ENCODE assay signal across 27 cellular contexts in genomic region chr3:170816341-170816740, GRCh38.
"Had no signal": no experiment of that assay in that cellular context is flagged by ENCODE, and none has a peak within 500 bp of the region (broad histone marks: within the 10 kb centered on the region; RNA-seq: fewer than 3 reads in every experiment).

No MANE protein-coding gene starts in this region.

- H3K4me1 ChIP-seq: gastrocnemius medialis had no signal

- H3K27me3 ChIP-seq: body of pancreas, esophagus muscularis mucosa, foreskin keratinocyte, gastrocnemius medialis, heart left ventricle had no signal

- H3K36me3 ChIP-seq: esophagus muscularis mucosa, gastrocnemius medialis, heart left ventricle had no signal

- H3K27ac Mint-ChIP-seq: activated CD4-positive, alpha-beta memory T cell treated with anti-CD3 and anti-CD28 coated beads, Interleukin-2, amount 10 ng/mL, durations not matched to agents 7 days and 5 days; activated CD4-positive, alpha-beta T cell treated with anti-CD3 and anti-CD28 coated beads, Interleukin-2, amount 10 ng/mL, durations not matched to agents 7 days and 5 days; activated naive CD8-positive, alpha-beta T cell; activated T-helper 17 cell treated with anti-CD3 and anti-CD28 coated beads, Interleukin-2, amount 50 U/mL, for 72 hours; WTC11 had no signal

- H3K9me3 ChIP-seq: body of pancreas, esophagus muscularis mucosa, gastrocnemius medialis, heart left ventricle had no signal

- H3K4me3 Mint-ChIP-seq: activated CD4-positive, alpha-beta memory T cell treated with anti-CD3 and anti-CD28 coated beads, Interleukin-2, amount 10 ng/mL, durations not matched to agents 7 days and 5 days; activated CD4-positive, alpha-beta T cell treated with anti-CD3 and anti-CD28 coated beads, Interleukin-2, amount 10 ng/mL, durations not matched to agents 7 days and 5 days; activated naive CD8-positive, alpha-beta T cell; activated T-cell treated with anti-CD3 and anti-CD28 coated beads, Interleukin-2, amount 50 U/mL, for 4 hours; activated T-helper 17 cell treated with anti-CD3 and anti-CD28 coated beads, Interleukin-2, amount 50 U/mL, for 72 hours; WTC11 had no signal

- DNase-seq: activated CD4-positive, alpha-beta memory T cell treated with anti-CD3 and anti-CD28 coated beads, Interleukin-2, amount 10 ng/mL, durations not matched to agents 7 days and 5 days; activated CD4-positive, alpha-beta T cell treated with anti-CD3 and anti-CD28 coated beads for 1 hour; activated CD4-positive, alpha-beta T cell treated with anti-CD3 and anti-CD28 coated beads for 4 hours; activated CD4-positive, alpha-beta T cell treated with anti-CD3 and anti-CD28 coated beads, Interleukin-2, amount 10 ng/mL, durations not matched to agents 7 days and 5 days; activated CD4-positive, alpha-beta T cell treated with anti-CD3 and anti-CD28 coated beads, Interleukin-2, amount 50 U/mL, for 4 hours; activated CD8-positive, alpha-beta memory T cell treated with anti-CD3 and anti-CD28 coated beads for 24 hours; activated effector memory CD4-positive, alpha-beta T cell treated with Interleukin-2 at 50 U/mL for 16 hours; activated gamma-delta T cell treated with Interleukin-2 at 50 U/mL for 16 hours; activated naive CD4-positive, alpha-beta T cell treated with anti-CD3 and anti-CD28 coated beads, Interleukin-2, amount 50 U/mL, for 16 hours; activated naive CD4-positive, alpha-beta T cell treated with Interleukin-2 at 50 U/mL for 16 hours; activated T-cell treated with anti-CD3 and anti-CD28 coated beads, Interleukin-2, amount 50 U/mL, for 4 hours; amniotic stem cell; anterior cingulate cortex; body of pancreas; caudate nucleus; cortex of kidney; dermis blood vessel endothelial cell; effector CD8-positive, alpha-beta T cell; foreskin keratinocyte; gastrocnemius medialis; glutamatergic neuron; heart left ventricle; T-helper 2 cell had no signal

- H3K4me3 ChIP-seq: body of pancreas, esophagus muscularis mucosa, gastrocnemius medialis, heart left ventricle had no signal

- H3K36me3 Mint-ChIP-seq: activated naive CD8-positive, alpha-beta T cell had no signal

- ATAC-seq: activated T-cell treated with anti-CD3 and anti-CD28 coated beads, Interleukin-2, amount 50 U/mL, for 4 hours; activated T-helper 17 cell treated with anti-CD3 and anti-CD28 coated beads, Interleukin-2, amount 50 U/mL, for 72 hours; body of pancreas; foreskin keratinocyte; gastrocnemius medialis; heart left ventricle; WTC11 had no signal

- H3K27ac ChIP-seq: body of pancreas, esophagus muscularis mucosa, foreskin keratinocyte, gastrocnemius medialis, heart left ventricle had no signal

- H3K9me3 Mint-ChIP-seq: activated CD4-positive, alpha-beta memory T cell treated with anti-CD3 and anti-CD28 coated beads, Interleukin-2, amount 10 ng/mL, durations not matched to agents 7 days and 5 days; activated CD4-positive, alpha-beta T cell treated with anti-CD3 and anti-CD28 coated beads, Interleukin-2, amount 10 ng/mL, durations not matched to agents 7 days and 5 days; activated T-cell treated with anti-CD3 and anti-CD28 coated beads, Interleukin-2, amount 50 U/mL, for 4 hours; activated T-helper 17 cell treated with anti-CD3 and anti-CD28 coated beads, Interleukin-2, amount 50 U/mL, for 72 hours had no signal
